In the genomic region with DNA sequence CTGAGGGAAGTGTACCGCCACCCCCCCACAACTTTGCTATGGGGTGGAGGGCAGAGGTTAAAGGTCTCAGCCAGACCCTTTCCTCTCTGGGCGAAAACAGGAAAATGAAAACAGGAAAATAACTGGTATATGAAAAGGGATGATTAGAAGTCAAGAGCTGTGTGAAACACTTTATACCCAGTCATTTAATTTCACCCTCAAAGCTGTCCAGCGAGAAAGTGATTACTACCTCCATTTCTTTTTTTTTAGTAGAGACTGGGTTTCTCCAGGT, we compare ENCODE assay signal across 1 cellular context.
TF ChIP-seq lines count a peak whose summit lies in the region.

No MANE protein-coding gene starts in this region.

TF ChIP-seq in H1, 55 proteins besides CTCF, POLR2A, EP300 and RAD21:
- no peak for TF ChIP-seq RXRA (IDR thresholded peaks at IDR 0.05; ENCODE audit: insufficient read depth, low read depth, low read length)
- TF ChIP-seq HDAC6 (IDR thresholded peaks at IDR 0.05; ENCODE audit: low read depth, low read length) = no peak
- no peak for TF ChIP-seq KDM1A (IDR thresholded peaks at IDR 0.05; ENCODE audit: borderline replicate concordance, low read length)
- no peak for TF ChIP-seq TAF1 (IDR thresholded peaks at IDR 0.05; ENCODE audit: low read depth, low read length)
- no peak for TF ChIP-seq CHD1 (IDR thresholded peaks at IDR 0.05; ENCODE audit: low read depth, low read length)
- TF ChIP-seq, protein P1, sequence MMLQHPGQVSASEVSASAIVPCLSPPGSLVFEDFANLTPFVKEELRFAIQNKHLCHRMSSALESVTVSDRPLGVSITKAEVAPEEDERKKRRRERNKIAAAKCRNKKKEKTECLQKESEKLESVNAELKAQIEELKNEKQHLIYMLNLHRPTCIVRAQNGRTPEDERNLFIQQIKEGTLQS (IDR thresholded peaks at IDR 0.05; ENCODE audit: insufficient read depth, low read depth, low read length) = no peak
